Comparison of ENCODE assay signal across 9 cellular contexts in the genomic region with DNA sequence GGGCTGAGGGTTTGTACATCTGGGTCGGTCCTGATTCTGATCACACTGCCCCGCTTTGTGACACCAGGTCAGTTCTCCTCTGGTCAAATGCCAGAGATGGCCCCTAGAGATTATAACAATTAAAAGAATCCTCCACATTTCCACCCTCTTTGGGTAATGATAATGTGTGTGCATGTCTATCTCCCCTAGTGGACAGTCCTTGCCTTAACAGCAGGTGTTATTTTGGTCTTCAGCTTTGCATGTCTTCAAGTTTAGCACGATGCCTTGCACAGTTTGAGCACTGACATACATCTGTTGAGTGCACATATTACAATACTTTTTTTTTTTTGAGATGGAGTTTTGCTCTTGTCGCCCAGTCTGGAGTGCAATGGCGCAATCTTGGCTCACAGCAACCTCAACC. TPM values are rescaled to one million over a fixed set of nuclear protein-coding genes. Genes with fewer than 3 reads are reported as not detected.
DNase-seq lines count a peak whose midpoint lies in the region; ATAC-seq, FAIRE-seq and TF ChIP-seq lines count a peak whose summit lies in the region.
"Had no signal": no experiment of that assay in that cellular context is flagged by ENCODE, and none has a peak within 500 bp of the region (broad histone marks: within the 10 kb centered on the region; RNA-seq: fewer than 3 reads in every experiment).

No MANE protein-coding gene starts in this region.

- no peak for TF ChIP-seq EP300 in A549 (IDR thresholded peaks at IDR 0.05)

- H2AFZ ChIP-seq in MM.1S (ENCODE audit: low read length) = no peak overlapping the region

- no peaks in the 10 kb centered on the region for H3K27me3 ChIP-seq in MM.1S (replicated peaks; ENCODE audit: insufficient read depth, low read length)
- H3K27me3 ChIP-seq in endodermal cell (ENCODE audit: control insufficient read depth, insufficient read depth, low read length, poor library complexity, severe bottlenecking) = no peaks in the 10 kb centered on the region
- no peaks in the 10 kb centered on the region for H3K27me3 ChIP-seq in SJCRH30

- WGBS in A549 (ENCODE audit: missing lambda C conversion rate) = 78% methylated on average over 5 of the region's 5 CpGs
- whole genome bisulfite sequencing in endodermal cell (ENCODE audit: insufficient coverage in 1 of 2, insufficient read length in 1 of 2), 2 experiments = 96 to 100% methylated on average over 3 to 5 of the region's 5 CpGs

- H3K27me3 Mint-ChIP-seq in endodermal cell (ENCODE audit: insufficient read depth) = no peaks in the 10 kb centered on the region

- peak; percentile 28 to 45 for DNase-seq in A549 (ENCODE audit: low read depth in 1 of 2, low spot score in 1 of 2)
- DNase-seq in MM.1S = no peak
- DNase-seq in endodermal cell = no peak
- DNase-seq in SJCRH30 = no peak
- DNase-seq in glomerular visceral epithelial cell (ENCODE audit: extremely low spot score) = no peak
- no peak for DNase-seq in stimulated activated naive CD4-positive, alpha-beta T cell treated with Interleukin-2 at 50 U/mL for 16 hours (lab: John Stamatoyannopoulos, UW)
- DNase-seq: NCI-H510A treated with DMSO at 0.1 percent for 48 hours had no signal

- H3K9me2 ChIP-seq in MM.1S (replicated peaks; ENCODE audit: insufficient read depth, low read length) = no peaks in the 10 kb centered on the region

- no peaks in the 10 kb centered on the region for H3K36me3 Mint-ChIP-seq in endodermal cell (ENCODE audit: low read depth)

- no peaks in the 10 kb centered on the region for H3F3A ChIP-seq in MM.1S (ENCODE audit: insufficient read depth, low read length)

- TF ChIP-seq POLR2A in A549 (IDR thresholded peaks at IDR 0.05; ENCODE audit: low read length) = no peak
- no peak for TF ChIP-seq POLR2A in GM18505 (IDR thresholded peaks at IDR 0.05; ENCODE audit: borderline replicate concordance, extremely low read depth, insufficient read depth, insufficient read length)

- TF ChIP-seq RAD21 in A549 (conservative IDR thresholded peaks at IDR 0.05 in 1 of 2, IDR thresholded peaks at IDR 0.05 in 1 of 2) = peak in 1 of 2 experiments; percentile 26; a peak in 2 of 5 replicates

- no peak overlapping the region for H3K27ac Mint-ChIP-seq in endodermal cell

- CTCF ChIA-PET in A549 (lab: Yijun Ruan, JAX) = interaction anchor here (0.6 to 1.7 kb wide), 4 partner anchors 9 to 518 kb away, joined by 3 to 8 read pairs (median 3); no protein-coding TSS in a partner anchor

- peak; percentile 27; the same call in 2 of the 3 replicates for TF ChIP-seq CTCF in A549 (IDR thresholded peaks at IDR 0.05)
- TF ChIP-seq CTCF in MM.1S (IDR thresholded peaks at IDR 0.05; ENCODE audit: low read length) = peak; percentile 40
- peak; percentile 72 for TF ChIP-seq CTCF in endodermal cell (conservative IDR thresholded peaks at IDR 0.05)

- ATAC-seq in A549 = peak; percentile 60 to 80; a peak in 4 of 6 replicates
- ATAC-seq in GM18505 (IDR thresholded peaks at IDR 0.05; ENCODE audit: unreplicated experiment) = peak; percentile 58
- ATAC-seq in GM18517 (IDR thresholded peaks at IDR 0.05; ENCODE audit: unreplicated experiment) = no peak

- H3K4me1 Mint-ChIP-seq in endodermal cell = peaks cover 12% of the 10 kb centered on the region

- no peak for FAIRE-seq in A549 (lab: Jason Lieb, UNC)

- H3K4me2 ChIP-seq in A549 = no peak overlapping the region
- no peak overlapping the region for H3K4me2 ChIP-seq in MM.1S (ENCODE audit: low read depth, low read length)

- POLR2A ChIA-PET in A549 (lab: Yijun Ruan, JAX) = no interaction called here

- no peak overlapping the region for H3K27ac ChIP-seq in A549
- H3K27ac ChIP-seq in MM.1S (ENCODE audit: low read length) = no peak overlapping the region
- no peak overlapping the region for H3K27ac ChIP-seq in endodermal cell (ENCODE audit: low read depth, low read length)
- H3K27ac ChIP-seq in SJCRH30 = no peak overlapping the region

- H3K4me3 ChIP-seq in A549 (no peak overlapping the region), MM.1S (ENCODE audit: low read length) (no peak overlapping the region), endodermal cell (ENCODE audit: low read length) (no peak overlapping the region), SJCRH30 (no peak overlapping the region)

- no peak overlapping the region for H3K4me3 Mint-ChIP-seq in endodermal cell

- no peaks in the 10 kb centered on the region for H3K79me2 ChIP-seq in MM.1S (ENCODE audit: low read length)

- no peaks in the 10 kb centered on the region for H3K4me1 ChIP-seq in A549
- no peaks in the 10 kb centered on the region for H3K4me1 ChIP-seq in MM.1S (ENCODE audit: low read length)
- no peaks in the 10 kb centered on the region for H3K4me1 ChIP-seq in endodermal cell (ENCODE audit: control insufficient read depth, insufficient read depth, low read length)
- peaks cover 19% of the 10 kb centered on the region; the same call in 1 of the 2 replicates for H3K4me1 ChIP-seq in SJCRH30

- no peaks in the 10 kb centered on the region for H3K36me3 ChIP-seq in MM.1S (replicated peaks; ENCODE audit: insufficient read depth, low read length)
- no peaks in the 10 kb centered on the region for H3K36me3 ChIP-seq in endodermal cell (ENCODE audit: control insufficient read depth, insufficient read depth, low read length)
- H3K36me3 ChIP-seq in SJCRH30 = no peaks in the 10 kb centered on the region

- no peaks in the 10 kb centered on the region for H3K9me3 ChIP-seq in A549
- no peaks in the 10 kb centered on the region for H3K9me3 ChIP-seq in MM.1S (replicated peaks; ENCODE audit: insufficient read depth, low read length)
- no peaks in the 10 kb centered on the region for H3K9me3 ChIP-seq in endodermal cell (ENCODE audit: control insufficient read depth, low read length)
- no peaks in the 10 kb centered on the region for H3K9me3 ChIP-seq in SJCRH30 (replicated peaks)

- H3K9ac ChIP-seq in MM.1S (ENCODE audit: low read length) (no peak overlapping the region), endodermal cell (ENCODE audit: extremely low read depth, low read length, poor library complexity, severe bottlenecking) (no peak overlapping the region)

- H3K9me3 Mint-ChIP-seq in endodermal cell = no peaks in the 10 kb centered on the region

- no peaks in the 10 kb centered on the region for H4K20me1 ChIP-seq in MM.1S (ENCODE audit: insufficient read depth, low read length)

TF ChIP-seq in A549, 52 proteins besides CTCF, POLR2A, EP300 and RAD21:
- TF ChIP-seq ZC3H11A (IDR thresholded peaks at IDR 0.05) = no peak
- no peak for TF ChIP-seq PHF8 (IDR thresholded peaks at IDR 0.05; ENCODE audit: borderline replicate concordance, low read depth)
- no peak for TF ChIP-seq CHD4 (IDR thresholded peaks at IDR 0.05; ENCODE audit: borderline replicate concordance)
- TF ChIP-seq, protein P1, sequence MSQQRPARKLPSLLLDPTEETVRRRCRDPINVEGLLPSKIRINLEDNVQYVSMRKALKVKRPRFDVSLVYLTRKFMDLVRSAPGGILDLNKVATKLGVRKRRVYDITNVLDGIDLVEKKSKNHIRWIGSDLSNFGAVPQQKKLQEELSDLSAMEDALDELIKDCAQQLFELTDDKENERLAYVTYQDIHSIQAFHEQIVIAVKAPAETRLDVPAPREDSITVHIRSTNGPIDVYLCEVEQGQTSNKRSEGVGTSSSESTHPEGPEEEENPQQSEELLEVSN (IDR thresholded peaks at IDR 0.05; ENCODE audit: borderline replicate concordance, low read depth) = no peak
- no peak for TF ChIP-seq GATA3 (IDR thresholded peaks at IDR 0.05; ENCODE audit: borderline replicate concordance)
- no peak for TF ChIP-seq SREBF2 (IDR thresholded peaks at IDR 0.05)

RNA-seq across cellular contexts. Expression of a gene that starts 25.7 kb away (rescaled TPM):
- polyA plus RNA-seq in A549 (2011; rRNA removed) (219 and 258 TPM in 2 replicates), A549 (2017; fragmentation: RNase III; extraction: RNeasy Plus Mini Kit Qiagen cat#74134 plus additional on column Dnase treatment) (126 to 130 TPM (median 127 TPM) in 3 replicates)
- 80.0 and 83.8 TPM in 2 replicates for polyA plus RNA-seq in A549 (2012; cell fraction: cytosol; rRNA removed)
- 29.7 and 52.2 TPM in 2 replicates for polyA plus RNA-seq in A549 (2012; cell fraction: nucleus; rRNA removed)
- polyA minus RNA-seq in A549 (2011; rRNA and poly(A)+ RNA removed) = 83.2 and 85.8 TPM in 2 replicates
- 100 to 1,000 TPM; 113 to 117 TPM for total RNA-seq in endodermal cell
- 150 TPM for polyA plus RNA-seq in endodermal cell (2013, experiment 1 of 2)
- polyA plus RNA-seq in endodermal cell (2013, experiment 2 of 2) = 134 TPM
- total RNA-seq in SJCRH30 (2014; rRNA removed; shearing (Covaris generic)) = 306 and 322 TPM in 2 replicates

Comparison
In these comparisons a context has a peak if more than half of its experiments do, and no peak if none do; other contexts are left out.
1. DNase-seq: peak in A549 (2 of 2); none in MM.1S (single experiment), endodermal cell (single experiment), SJCRH30 (0 of 2), glomerular visceral epithelial cell (single experiment) and stimulated activated naive CD4-positive, alpha-beta T cell treated with Interleukin-2 at 50 U/mL for 16 hours (single experiment).
2. Peak in every context shown above with its lines, with median percentiles within 50 percentile points of each other: CTCF ChIP-seq.